Comparison of ENCODE assay signal across 9 cellular contexts in the genomic region with DNA sequence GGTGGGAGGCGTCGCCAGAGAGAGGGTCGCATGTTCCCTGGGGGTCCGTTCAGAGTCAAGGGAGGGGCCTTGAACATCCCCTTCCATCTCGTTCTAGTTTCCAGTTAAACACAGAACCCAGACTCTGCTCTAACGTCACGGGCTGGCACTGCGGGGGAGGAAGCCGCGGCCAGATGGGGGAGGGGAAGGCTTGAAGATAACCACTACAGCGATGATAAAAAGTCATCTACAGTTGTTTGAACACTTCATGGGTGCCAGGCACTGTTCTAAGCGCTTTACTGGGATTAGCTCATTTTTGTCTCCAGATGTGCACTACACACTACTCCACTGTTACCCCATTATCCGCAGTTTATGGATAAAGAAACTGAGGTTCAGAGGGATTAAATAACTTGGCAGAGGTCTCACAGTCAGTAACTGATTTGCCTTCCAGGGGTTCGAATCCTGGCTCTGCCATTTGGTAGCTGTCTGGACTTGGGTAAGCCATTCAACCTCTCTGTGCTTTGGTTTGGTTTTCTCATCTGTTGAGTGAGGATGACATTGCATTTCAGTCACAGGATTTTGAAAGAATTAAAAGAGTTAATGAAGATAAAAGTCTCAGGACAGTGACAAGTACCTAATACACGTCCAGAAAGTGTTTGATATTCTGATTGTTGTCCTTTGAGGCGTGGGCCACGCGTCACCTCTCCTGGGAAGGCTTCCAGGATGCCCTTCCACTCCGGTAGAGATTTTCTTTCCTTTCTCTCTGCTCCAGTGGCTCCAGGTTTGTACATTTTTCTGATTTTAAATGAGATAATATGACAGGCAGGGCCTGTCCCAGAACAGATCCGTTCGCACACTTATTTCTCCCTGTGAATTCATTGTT. TPM values are rescaled to one million over a fixed set of nuclear protein-coding genes. Genes with fewer than 3 reads are reported as not detected.
DNase-seq lines count a peak whose midpoint lies in the region; ATAC-seq, FAIRE-seq and TF ChIP-seq lines count a peak whose summit lies in the region.
"Had no signal": no experiment of that assay in that cellular context is flagged by ENCODE, and none has a peak within 500 bp of the region (broad histone marks: within the 10 kb centered on the region; RNA-seq: fewer than 3 reads in every experiment).

No MANE protein-coding gene starts in this region.

- H2AFZ ChIP-seq in HepG2 (ENCODE audit: low read length) = no peak overlapping the region

- CTCF ChIA-PET in HepG2 (lab: Yijun Ruan, JAX; ENCODE audit: low intra/inter-chr PET ratio, low total read pairs) = no interaction called here

- peak overlapping the region; percentile 84 for H3K4me3 Mint-ChIP-seq in activated naive CD4-positive, alpha-beta T cell treated with anti-CD3 and anti-CD28 coated beads, Interleukin-2, amount 50 U/mL, for 24 hours

- H3K4me2 ChIP-seq in HepG2 (ENCODE audit: low read depth, low read length) = 0 out of 2 replicates have a peak overlapping the region, but pooled peaks have one; percentile 12

- 25% methylated on average over 21 of the region's 21 CpGs for WGBS in HepG2 (ENCODE audit: low lambda C conversion rate)

- H3K4me3 ChIP-seq in Peyer's patch = peak overlapping the region in 3 of 4 donors; percentile 30 to 46 (median 40)
- H3K4me3 ChIP-seq in HepG2 (replicated peaks in 1 of 3; ENCODE audit: insufficient read depth in 1 of 3, low read depth in 2 of 3, low read length in 3 of 3) = no peak overlapping the region
- H3K4me3 ChIP-seq in left ventricle myocardium inferior = no peak overlapping the region

- DNase-seq in GM18507 (ENCODE audit: extremely low spot score, insufficient read length, low read depth) (no peak), Peyer's patch (peak in 2 of 3 donors; percentile 62 to 66), HepG2 (ENCODE audit: low spot score) (no peak), posterior vena cava (ENCODE audit: low spot score) (no peak), left ventricle myocardium inferior (no peak)
- DNase-seq in stimulated activated naive CD8-positive, alpha-beta T cell treated with anti-CD3 and anti-CD28 coated beads, Interleukin-15, Interleukin-2, amounts not matched to agents 100 U/mL and 50 U/mL, for 24 hours = peak; percentile 81

- no peak for TF ChIP-seq POLR2A in Peyer's patch (IDR thresholded peaks at IDR 0.05)
- no peak for TF ChIP-seq POLR2A in HepG2 (IDR thresholded peaks at IDR 0.05; ENCODE audit: insufficient read depth in 1 of 2, low read depth in 2 of 2, low read length in 2 of 2)

- TF ChIP-seq CTCF in Peyer's patch (IDR thresholded peaks at IDR 0.05) = no peak
- TF ChIP-seq CTCF in HepG2 (CRISPR knock-in tag; IDR thresholded peaks at IDR 0.05) = no peak
- TF ChIP-seq CTCF in left ventricle myocardium inferior (IDR thresholded peaks at IDR 0.05; ENCODE audit: borderline replicate concordance) = no peak

- H3K36me3 ChIP-seq in Peyer's patch (no peaks in the 10 kb centered on the region), HepG2 (replicated peaks in 1 of 2; ENCODE audit: control insufficient read depth in 1 of 2, insufficient read depth in 2 of 2, low read length in 2 of 2) (no peaks in the 10 kb centered on the region), left ventricle myocardium inferior (no peaks in the 10 kb centered on the region)

- peaks cover 10% of the 10 kb centered on the region for H3K4me1 Mint-ChIP-seq in activated naive CD4-positive, alpha-beta T cell treated with anti-CD3 and anti-CD28 coated beads, Interleukin-2, amount 50 U/mL, for 24 hours

- H3K27ac Mint-ChIP-seq in activated naive CD4-positive, alpha-beta T cell treated with anti-CD3 and anti-CD28 coated beads, Interleukin-2, amount 50 U/mL, for 24 hours = no peak overlapping the region

- no peaks in the 10 kb centered on the region for H3K27me3 Mint-ChIP-seq in activated naive CD4-positive, alpha-beta T cell treated with anti-CD3 and anti-CD28 coated beads, Interleukin-2, amount 50 U/mL, for 24 hours

- in situ Hi-C loops in HepG2 (cut with HindIII; ENCODE audit: extremely low pct_ligation_motif_present, low pct_unique_long_range_greater_than_20kb) = no loop called here

- no peaks in the 10 kb centered on the region for H3K9me3 Mint-ChIP-seq in activated naive CD4-positive, alpha-beta T cell treated with anti-CD3 and anti-CD28 coated beads, Interleukin-2, amount 50 U/mL, for 24 hours

- no peaks in the 10 kb centered on the region for H3K27me3 ChIP-seq in Peyer's patch
- peaks cover 0 to 1% of the 10 kb centered on the region in 2 experiments; a peak in 1 of 5 replicates for H3K27me3 ChIP-seq in HepG2 (ENCODE audit: control insufficient read depth in 1 of 2, insufficient read depth in 2 of 2, low read length in 2 of 2)
- peaks cover 70% of the 10 kb centered on the region for H3K27me3 ChIP-seq in left ventricle myocardium inferior (ENCODE audit: low read depth)

- intact Hi-C loops in HepG2 (cut with micrococcal nuclease; ENCODE audit: unreplicated experiment) = no loop called here
- intact Hi-C loops in posterior vena cava (cut with DNase I) = no loop called here
- intact Hi-C loops in left ventricle myocardium inferior (cut with micrococcal nuclease) = no loop called here

- peak overlapping the region in 3 of 4 donors; percentile 15 to 50 (median 25) for H3K27ac ChIP-seq in Peyer's patch
- no peak overlapping the region for H3K27ac ChIP-seq in HepG2 (ENCODE audit: extremely low read length, insufficient read depth, low read length)
- no peak overlapping the region for H3K27ac ChIP-seq in left ventricle myocardium inferior (replicated peaks)

- H3K9ac ChIP-seq in HepG2 (ENCODE audit: insufficient read depth, low read depth, low read length) = no peak overlapping the region

- no peaks in the 10 kb centered on the region for H3K79me2 ChIP-seq in HepG2 (ENCODE audit: insufficient read depth, low read length)

- no peak for ATAC-seq in HepG2
- peak; percentile 72 for ATAC-seq in stimulated activated naive CD8-positive, alpha-beta T cell treated with anti-CD3 and anti-CD28 coated beads, Interleukin-15, Interleukin-2, amounts not matched to agents 100 U/mL and 50 U/mL, for 24 hours
- no peak for ATAC-seq in HG02852 (IDR thresholded peaks at IDR 0.05; ENCODE audit: unreplicated experiment)

- FAIRE-seq in GM18507 (lab: Jason Lieb, UNC) (peak; percentile 39), HepG2 (lab: Jason Lieb, UNC) (no peak)

- POLR2A ChIA-PET in HepG2 (lab: Yijun Ruan, JAX) = no interaction called here

- no peaks in the 10 kb centered on the region for H4K20me1 ChIP-seq in HepG2 (ENCODE audit: insufficient read depth, low read length)

- no TSS peak for BruUV-seq in HepG2 (replicated peaks; lab: Mats Ljungman, UMichigan)

- peaks cover 0 to 18% (median 6%) of the 10 kb centered on the region in 4 donors for H3K4me1 ChIP-seq in Peyer's patch
- H3K4me1 ChIP-seq in HepG2 (ENCODE audit: insufficient read depth, low read length) = no peaks in the 10 kb centered on the region
- peaks cover 7% of the 10 kb centered on the region for H3K4me1 ChIP-seq in left ventricle myocardium inferior

- no peaks in the 10 kb centered on the region for H3K36me3 Mint-ChIP-seq in activated naive CD4-positive, alpha-beta T cell treated with anti-CD3 and anti-CD28 coated beads, Interleukin-2, amount 50 U/mL, for 24 hours

- H3K9me3 ChIP-seq in Peyer's patch (no peaks in the 10 kb centered on the region), HepG2 (ENCODE audit: low read length) (no peaks in the 10 kb centered on the region), left ventricle myocardium inferior (replicated peaks) (no peaks in the 10 kb centered on the region)

- TF ChIP-seq EP300 in HepG2 (IDR thresholded peaks at IDR 0.05; ENCODE audit: low read depth in 2 of 2, low read length in 2 of 2) = no peak
- no peak for TF ChIP-seq EP300 in HepG2 (CRISPR knock-in tag; IDR thresholded peaks at IDR 0.05; ENCODE audit: borderline replicate concordance)

- no peak for TF ChIP-seq RAD21 in HepG2 (CRISPR knock-in tag; IDR thresholded peaks at IDR 0.05)

RNA-seq across cellular contexts. Expression of a gene that starts 0.8 kb away (rescaled TPM):
- total RNA-seq in Peyer's patch = 1 to 10 TPM in 3 of 4 donors, under 1 TPM in 1; 0.85 to 4.4 (median 3.9) TPM
- total RNA-seq in HepG2 (2016; rRNA removed; fragmentation: Illumina TruSeq; extraction: Trizol) = not detected in 2 replicates
- 0.18 TPM in 1 of 2 replicates, not detected in the other for total RNA-seq in HepG2 (2016; cell fraction: cytosol; rRNA removed; fragmentation: Illumina TruSeq; extraction: Trizol; ENCODE audit: low read depth)
- not detected in 2 replicates for total RNA-seq in HepG2 (2016; cell fraction: insoluble cytoplasmic fraction; rRNA removed; fragmentation: Illumina TruSeq; extraction: Trizol)
- not detected in 2 replicates for total RNA-seq in HepG2 (2016; cell fraction: membrane; rRNA removed; fragmentation: Illumina TruSeq; extraction: Trizol)
- not detected in 2 replicates for total RNA-seq in HepG2 (2016; cell fraction: nucleus; rRNA removed; fragmentation: Illumina TruSeq; extraction: Trizol)
- polyA plus RNA-seq in HepG2 (2011; rRNA removed) = not detected in 2 replicates
- not detected in 2 replicates for polyA plus RNA-seq in HepG2 (2011; cell fraction: cytosol; rRNA removed)
- polyA plus RNA-seq in HepG2 (2011; cell fraction: nucleus; rRNA removed) = 0.07 and 0.31 TPM in 2 replicates
- polyA plus RNA-seq in HepG2 (2012) = not detected in 2 replicates
- 0.12 TPM in 1 of 2 replicates, not detected in the other for polyA plus RNA-seq in HepG2 (2016; cell fraction: cytosol; fragmentation: Illumina TruSeq; extraction: Trizol; ENCODE audit: low read depth)
- not detected in 2 replicates for polyA plus RNA-seq in HepG2 (2016; cell fraction: insoluble cytoplasmic fraction; fragmentation: Illumina TruSeq; extraction: Trizol; ENCODE audit: low read depth)
- polyA plus RNA-seq in HepG2 (2016; cell fraction: membrane; fragmentation: Illumina TruSeq; extraction: Trizol; ENCODE audit: low read depth) = not detected in 2 replicates
- 0.72 TPM in 1 of 2 replicates, not detected in the other for polyA plus RNA-seq in HepG2 (2016; cell fraction: nucleus; fragmentation: Illumina TruSeq; extraction: Trizol; ENCODE audit: insufficient read depth, low read depth)
- polyA minus RNA-seq in HepG2 (2011; rRNA and poly(A)+ RNA removed; ENCODE audit: low replicate concordance) = 0.30 TPM in 1 of 2 replicates, not detected in the other
- polyA minus RNA-seq in HepG2 (2011; cell fraction: cytosol; rRNA and poly(A)+ RNA removed) = not detected in 2 replicates
- not detected in 2 replicates for polyA minus RNA-seq in HepG2 (2011; cell fraction: nucleus; rRNA and poly(A)+ RNA removed)
- total RNA-seq in posterior vena cava = not detected
- total RNA-seq in left ventricle myocardium inferior = not detected
- total RNA-seq: fibroblast of villous mesenchyme had no signal

RNA-seq across cellular contexts. Expression of a gene that starts 13.2 kb away (rescaled TPM):
- not detected for total RNA-seq in Peyer's patch
- total RNA-seq in HepG2 (2016; rRNA removed; fragmentation: Illumina TruSeq; extraction: Trizol) = not detected in 2 replicates
- not detected in 2 replicates for total RNA-seq in HepG2 (2016; cell fraction: cytosol; rRNA removed; fragmentation: Illumina TruSeq; extraction: Trizol; ENCODE audit: low read depth)
- not detected in 2 replicates for total RNA-seq in HepG2 (2016; cell fraction: insoluble cytoplasmic fraction; rRNA removed; fragmentation: Illumina TruSeq; extraction: Trizol)
- total RNA-seq in HepG2 (2016; cell fraction: membrane; rRNA removed; fragmentation: Illumina TruSeq; extraction: Trizol) = not detected in 2 replicates
- not detected in 2 replicates for total RNA-seq in HepG2 (2016; cell fraction: nucleus; rRNA removed; fragmentation: Illumina TruSeq; extraction: Trizol)
- not detected in 2 replicates for polyA plus RNA-seq in HepG2 (2011; rRNA removed)
- not detected in 2 replicates for polyA plus RNA-seq in HepG2 (2011; cell fraction: cytosol; rRNA removed)
- polyA plus RNA-seq in HepG2 (2011; cell fraction: nucleus; rRNA removed) = not detected in 2 replicates
- not detected in 2 replicates for polyA plus RNA-seq in HepG2 (2012)
- polyA plus RNA-seq in HepG2 (2016; cell fraction: cytosol; fragmentation: Illumina TruSeq; extraction: Trizol; ENCODE audit: low read depth) = not detected in 2 replicates
- polyA plus RNA-seq in HepG2 (2016; cell fraction: insoluble cytoplasmic fraction; fragmentation: Illumina TruSeq; extraction: Trizol; ENCODE audit: low read depth) = not detected in 2 replicates
- not detected in 2 replicates for polyA plus RNA-seq in HepG2 (2016; cell fraction: membrane; fragmentation: Illumina TruSeq; extraction: Trizol; ENCODE audit: low read depth)
- polyA plus RNA-seq in HepG2 (2016; cell fraction: nucleus; fragmentation: Illumina TruSeq; extraction: Trizol; ENCODE audit: insufficient read depth, low read depth) = not detected in 2 replicates
- not detected in 2 replicates for polyA minus RNA-seq in HepG2 (2011; rRNA and poly(A)+ RNA removed; ENCODE audit: low replicate concordance)
- not detected in 2 replicates for polyA minus RNA-seq in HepG2 (2011; cell fraction: cytosol; rRNA and poly(A)+ RNA removed)
- not detected in 2 replicates for polyA minus RNA-seq in HepG2 (2011; cell fraction: nucleus; rRNA and poly(A)+ RNA removed)
- not detected for total RNA-seq in posterior vena cava
- total RNA-seq in left ventricle myocardium inferior = not detected
- total RNA-seq: fibroblast of villous mesenchyme had no signal

RNA-seq across cellular contexts. Expression of a gene that starts 48.9 kb away (rescaled TPM):
- total RNA-seq in Peyer's patch (100 to 1,000 TPM in 1 of 4 donors, 10 to 100 TPM in 3; 62.0 to 126 (median 66.5) TPM), HepG2 (2016; rRNA removed; fragmentation: Illumina TruSeq; extraction: Trizol) (45.1 and 59.7 TPM in 2 replicates), posterior vena cava (10 to 100 TPM; 37.0 to 47.6 TPM), left ventricle myocardium inferior (34.7 TPM)
- total RNA-seq in HepG2 (2016; cell fraction: cytosol; rRNA removed; fragmentation: Illumina TruSeq; extraction: Trizol; ENCODE audit: low read depth) = 5.0 and 6.8 TPM in 2 replicates
- 44.2 and 60.5 TPM in 2 replicates for total RNA-seq in HepG2 (2016; cell fraction: insoluble cytoplasmic fraction; rRNA removed; fragmentation: Illumina TruSeq; extraction: Trizol)
- 15.7 and 17.4 TPM in 2 replicates for total RNA-seq in HepG2 (2016; cell fraction: membrane; rRNA removed; fragmentation: Illumina TruSeq; extraction: Trizol)
- 30.5 and 38.6 TPM in 2 replicates for total RNA-seq in HepG2 (2016; cell fraction: nucleus; rRNA removed; fragmentation: Illumina TruSeq; extraction: Trizol)
- 51.3 and 61.1 TPM in 2 replicates for polyA plus RNA-seq in HepG2 (2011; rRNA removed)
- 33.9 and 54.0 TPM in 2 replicates for polyA plus RNA-seq in HepG2 (2011; cell fraction: cytosol; rRNA removed)
- polyA plus RNA-seq in HepG2 (2011; cell fraction: nucleus; rRNA removed) = 56.0 and 66.1 TPM in 2 replicates
- 29.2 and 33.1 TPM in 2 replicates for polyA plus RNA-seq in HepG2 (2012)
- 4.2 and 4.5 TPM in 2 replicates for polyA plus RNA-seq in HepG2 (2016; cell fraction: cytosol; fragmentation: Illumina TruSeq; extraction: Trizol; ENCODE audit: low read depth)
- polyA plus RNA-seq in HepG2 (2016; cell fraction: insoluble cytoplasmic fraction; fragmentation: Illumina TruSeq; extraction: Trizol; ENCODE audit: low read depth) = 61.6 and 69.4 TPM in 2 replicates
- polyA plus RNA-seq in HepG2 (2016; cell fraction: membrane; fragmentation: Illumina TruSeq; extraction: Trizol; ENCODE audit: low read depth) = 8.9 and 13.8 TPM in 2 replicates
- polyA plus RNA-seq in HepG2 (2016; cell fraction: nucleus; fragmentation: Illumina TruSeq; extraction: Trizol; ENCODE audit: insufficient read depth, low read depth) = 93.7 and 96.2 TPM in 2 replicates
- polyA minus RNA-seq in HepG2 (2011; rRNA and poly(A)+ RNA removed; ENCODE audit: low replicate concordance) = 67.7 and 93.0 TPM in 2 replicates
- 23.5 and 27.4 TPM in 2 replicates for polyA minus RNA-seq in HepG2 (2011; cell fraction: cytosol; rRNA and poly(A)+ RNA removed)
- 26.4 and 35.3 TPM in 2 replicates for polyA minus RNA-seq in HepG2 (2011; cell fraction: nucleus; rRNA and poly(A)+ RNA removed)

RNA-seq across cellular contexts. Expression of a gene that starts 49.2 kb away (rescaled TPM):
- total RNA-seq in Peyer's patch (10 to 100 TPM in 3 of 4 donors, 1 to 10 TPM in 1; 5.0 to 36.6 (median 33.4) TPM), HepG2 (2016; rRNA removed; fragmentation: Illumina TruSeq; extraction: Trizol) (28.1 and 28.9 TPM in 2 replicates), posterior vena cava (1 to 10 TPM; 6.6 to 9.7 TPM), left ventricle myocardium inferior (17.9 TPM)
- total RNA-seq in HepG2 (2016; cell fraction: cytosol; rRNA removed; fragmentation: Illumina TruSeq; extraction: Trizol; ENCODE audit: low read depth) = 34.7 and 44.4 TPM in 2 replicates
- total RNA-seq in HepG2 (2016; cell fraction: insoluble cytoplasmic fraction; rRNA removed; fragmentation: Illumina TruSeq; extraction: Trizol) = 25.7 and 31.1 TPM in 2 replicates
- total RNA-seq in HepG2 (2016; cell fraction: membrane; rRNA removed; fragmentation: Illumina TruSeq; extraction: Trizol) = 58.4 and 67.9 TPM in 2 replicates
- total RNA-seq in HepG2 (2016; cell fraction: nucleus; rRNA removed; fragmentation: Illumina TruSeq; extraction: Trizol) = 16.2 and 17.8 TPM in 2 replicates
- 12.4 and 14.3 TPM in 2 replicates for polyA plus RNA-seq in HepG2 (2011; rRNA removed)
- polyA plus RNA-seq in HepG2 (2011; cell fraction: cytosol; rRNA removed) = 13.8 and 16.3 TPM in 2 replicates
- polyA plus RNA-seq in HepG2 (2011; cell fraction: nucleus; rRNA removed) = 8.9 and 10.1 TPM in 2 replicates
- polyA plus RNA-seq in HepG2 (2012) = 8.6 and 10.6 TPM in 2 replicates
- polyA plus RNA-seq in HepG2 (2016; cell fraction: cytosol; fragmentation: Illumina TruSeq; extraction: Trizol; ENCODE audit: low read depth) = 48.9 and 64.2 TPM in 2 replicates
- 35.7 and 37.7 TPM in 2 replicates for polyA plus RNA-seq in HepG2 (2016; cell fraction: insoluble cytoplasmic fraction; fragmentation: Illumina TruSeq; extraction: Trizol; ENCODE audit: low read depth)
- 64.3 and 73.8 TPM in 2 replicates for polyA plus RNA-seq in HepG2 (2016; cell fraction: membrane; fragmentation: Illumina TruSeq; extraction: Trizol; ENCODE audit: low read depth)
- polyA plus RNA-seq in HepG2 (2016; cell fraction: nucleus; fragmentation: Illumina TruSeq; extraction: Trizol; ENCODE audit: insufficient read depth, low read depth) = 21.0 and 24.3 TPM in 2 replicates
- 12.2 and 25.5 TPM in 2 replicates for polyA minus RNA-seq in HepG2 (2011; rRNA and poly(A)+ RNA removed; ENCODE audit: low replicate concordance)
- 6.2 and 7.6 TPM in 2 replicates for polyA minus RNA-seq in HepG2 (2011; cell fraction: cytosol; rRNA and poly(A)+ RNA removed)
- 11.1 and 14.5 TPM in 2 replicates for polyA minus RNA-seq in HepG2 (2011; cell fraction: nucleus; rRNA and poly(A)+ RNA removed)

Comparison
In these comparisons a context has a peak if more than half of its experiments do, and no peak if none do; other contexts are left out.
1. DNase-seq: peak in Peyer's patch (2 of 3) and stimulated activated naive CD8-positive, alpha-beta T cell treated with anti-CD3 and anti-CD28 coated beads, Interleukin-15, Interleukin-2, amounts not matched to agents 100 U/mL and 50 U/mL, for 24 hours (single experiment); none in GM18507 (single experiment), HepG2 (single experiment), posterior vena cava (single experiment) and left ventricle myocardium inferior (single experiment).
2. H3K27ac ChIP-seq: peak in Peyer's patch (3 of 4); none in HepG2 (single experiment) and left ventricle myocardium inferior (single experiment).
3. H3K4me3 ChIP-seq: peak in Peyer's patch (3 of 4); none in HepG2 (0 of 3) and left ventricle myocardium inferior (single experiment).